In genomic region chr19:17117250-17117789, GRCh38 we compare ENCODE assay signal across 19 cellular contexts. TPM values are rescaled to one million over a fixed set of nuclear protein-coding genes. Genes with fewer than 3 reads are reported as not detected.
DNase-seq lines count a peak whose midpoint lies in the region; ATAC-seq and TF ChIP-seq lines count a peak whose summit lies in the region.
"Had no signal": no experiment of that assay in that cellular context is flagged by ENCODE, and none has a peak within 500 bp of the region (broad histone marks: within the 10 kb centered on the region; RNA-seq: fewer than 3 reads in every experiment).

No MANE protein-coding gene starts in this region.

- peaks cover 24% of the 10 kb centered on the region for H3K36me3 Mint-ChIP-seq in endodermal cell (ENCODE audit: low read depth)
- H3K36me3 Mint-ChIP-seq in neural progenitor cell: peaks cover 11% of the 10 kb centered on the region
- H3K36me3 Mint-ChIP-seq: activated naive CD8-positive, alpha-beta T cell had no signal

- H3K4me1 Mint-ChIP-seq in endodermal cell: peaks cover 16% of the 10 kb centered on the region
- peaks cover 17% of the 10 kb centered on the region for H3K4me1 Mint-ChIP-seq in neural progenitor cell

- H3K4me3 Mint-ChIP-seq in endodermal cell (no peak overlapping the region), neural progenitor cell (no peak overlapping the region)
- H3K4me3 Mint-ChIP-seq: activated CD4-positive, alpha-beta memory T cell treated with anti-CD3 and anti-CD28 coated beads for 36 hours; activated naive CD8-positive, alpha-beta T cell; activated T-cell treated with anti-CD3 and anti-CD28 coated beads, Interleukin-2, amount 50 U/mL, for 72 hours had no signal

- H3K4me3 ChIP-seq in endodermal cell (ENCODE audit: low read length) (no peak overlapping the region), neural progenitor cell (no peak overlapping the region), thymus (ENCODE audit: low read length) (no peak overlapping the region), SK-N-SH (ENCODE audit: low read depth in 2 of 2, low read length in 1 of 2) (no peak overlapping the region)
- H3K4me3 ChIP-seq: Peyer's patch, spleen, upper lobe of left lung had no signal

- CTCF ChIA-PET in SK-N-SH (lab: Yijun Ruan, JAX): interaction anchor here (1.0 kb wide), 1 partner anchor 65 kb away, joined by 3 read pairs; no protein-coding TSS in a partner anchor

- H3K27me3 Mint-ChIP-seq in endodermal cell (ENCODE audit: insufficient read depth): no peaks in the 10 kb centered on the region
- no peaks in the 10 kb centered on the region for H3K27me3 Mint-ChIP-seq in neural progenitor cell (ENCODE audit: insufficient read depth, low read depth)
- H3K27me3 Mint-ChIP-seq: activated CD4-positive, alpha-beta memory T cell treated with anti-CD3 and anti-CD28 coated beads for 36 hours; activated naive CD8-positive, alpha-beta T cell had no signal

- H3K79me2 ChIP-seq in neural progenitor cell (ENCODE audit: low read depth) (no peaks in the 10 kb centered on the region), SK-N-SH (ENCODE audit: insufficient read depth) (peaks cover 92% of the 10 kb centered on the region)

- H4K20me1 ChIP-seq in neural progenitor cell (ENCODE audit: low read depth): peaks cover 34% of the 10 kb centered on the region
- peaks cover 16% of the 10 kb centered on the region; the same call in 1 of the 2 replicates for H4K20me1 ChIP-seq in SK-N-SH (ENCODE audit: insufficient read depth)

- H3K4me2 ChIP-seq in neural progenitor cell: no peak overlapping the region
- H3K4me2 ChIP-seq in SK-N-SH: no peak overlapping the region
- H3K4me2 ChIP-seq: KMS-11 had no signal

- no peaks in the 10 kb centered on the region for H3K9me2 ChIP-seq in SK-N-SH

- DNase-seq in RPMI7951 (ENCODE audit: low read depth) (peak; percentile 23), endodermal cell (no peak), neural progenitor cell (ENCODE audit: low spot score) (no peak), mucosa of gallbladder (ENCODE audit: low spot score) (no peak), SK-N-SH (no peak), DMS79 (lab: John Stamatoyannopoulos, UW) (no peak)
- DNase-seq: activated CD4-positive, alpha-beta memory T cell treated with anti-CD3 and anti-CD28 coated beads for 36 hours; activated T-cell treated with anti-CD3 and anti-CD28 coated beads, Interleukin-2, amount 50 U/mL, for 72 hours; left colon; NCI-H1092 treated with DMSO at 0.1 percent for 48 hours; Peyer's patch; spleen; SW 1271; upper lobe of left lung had no signal

- H3K9me3 Mint-ChIP-seq in endodermal cell (no peaks in the 10 kb centered on the region), neural progenitor cell (no peaks in the 10 kb centered on the region)
- H3K9me3 Mint-ChIP-seq: activated CD4-positive, alpha-beta memory T cell treated with anti-CD3 and anti-CD28 coated beads for 36 hours; activated T-cell treated with anti-CD3 and anti-CD28 coated beads, Interleukin-2, amount 50 U/mL, for 72 hours had no signal

- H3K27ac Mint-ChIP-seq in endodermal cell (peak overlapping the region; percentile 48), neural progenitor cell (peak overlapping the region; percentile 78)
- H3K27ac Mint-ChIP-seq: activated naive CD8-positive, alpha-beta T cell; activated T-cell treated with anti-CD3 and anti-CD28 coated beads, Interleukin-2, amount 50 U/mL, for 72 hours had no signal

- WGBS in endodermal cell (ENCODE audit: insufficient coverage in 1 of 2, insufficient read length in 1 of 2), 2 experiments: 90 to 91% methylated on average over 8 to 12 of the region's 12 CpGs
- WGBS in thymus: 95% methylated on average over 12 of the region's 12 CpGs
- 93% methylated on average over 11 of the region's 12 CpGs for WGBS in SK-N-SH (ENCODE audit: low lambda C conversion rate)

- H3K27me3 ChIP-seq in endodermal cell (ENCODE audit: control insufficient read depth, insufficient read depth, low read length, poor library complexity, severe bottlenecking) (no peaks in the 10 kb centered on the region), neural progenitor cell (no peaks in the 10 kb centered on the region), thymus (ENCODE audit: control insufficient read depth, insufficient read depth) (no peaks in the 10 kb centered on the region), SK-N-SH (ENCODE audit: insufficient read depth) (no peaks in the 10 kb centered on the region)
- H3K27me3 ChIP-seq: Peyer's patch, spleen, upper lobe of left lung had no signal

- TF ChIP-seq EP300 in SK-N-SH (IDR thresholded peaks at IDR 0.05; ENCODE audit: borderline replicate concordance in 1 of 2, low read depth in 1 of 2, low read length in 1 of 2): no peak

- no peak for ATAC-seq in GM19328 (IDR thresholded peaks at IDR 0.05; ENCODE audit: unreplicated experiment)
- ATAC-seq: activated T-cell treated with anti-CD3 and anti-CD28 coated beads, Interleukin-2, amount 50 U/mL, for 72 hours; left colon had no signal

- H2AFZ ChIP-seq in neural progenitor cell (replicated peaks) (no peak overlapping the region), SK-N-SH (ENCODE audit: low read depth) (no peak overlapping the region)

- H3K9me3 ChIP-seq in endodermal cell (ENCODE audit: control insufficient read depth, low read length) (no peaks in the 10 kb centered on the region), neural progenitor cell (ENCODE audit: low read depth) (no peaks in the 10 kb centered on the region), thymus (ENCODE audit: control insufficient read depth) (no peaks in the 10 kb centered on the region), SK-N-SH (no peaks in the 10 kb centered on the region)
- H3K9me3 ChIP-seq: Peyer's patch, spleen, upper lobe of left lung had no signal

- H3K4me1 ChIP-seq in endodermal cell (ENCODE audit: control insufficient read depth, insufficient read depth, low read length): no peaks in the 10 kb centered on the region
- H3K4me1 ChIP-seq in neural progenitor cell: peaks cover 9% of the 10 kb centered on the region
- no peaks in the 10 kb centered on the region for H3K4me1 ChIP-seq in thymus (ENCODE audit: control insufficient read depth, insufficient read depth, low read length)
- peaks cover 0 to 15% of the 10 kb centered on the region in 2 experiments; a peak in 1 of 4 replicates for H3K4me1 ChIP-seq in SK-N-SH (ENCODE audit: control insufficient read depth in 1 of 2, insufficient read depth in 2 of 2, low read depth in 1 of 2, low read length in 1 of 2)

- TF ChIP-seq RAD21 in SK-N-SH (IDR thresholded peaks at IDR 0.05; ENCODE audit: low read length): no peak

- no peak for TF ChIP-seq CTCF in endodermal cell (conservative IDR thresholded peaks at IDR 0.05)
- no peak for TF ChIP-seq CTCF in neural progenitor cell (IDR thresholded peaks at IDR 0.05)
- TF ChIP-seq CTCF in SK-N-SH (IDR thresholded peaks at IDR 0.05): no peak

- H3K9ac ChIP-seq in endodermal cell (ENCODE audit: extremely low read depth, low read length, poor library complexity, severe bottlenecking) (no peak overlapping the region), neural progenitor cell (no peak overlapping the region), SK-N-SH (no peak overlapping the region)
- H3K9ac ChIP-seq: KMS-11 had no signal

- H3K27ac ChIP-seq in endodermal cell (ENCODE audit: low read depth, low read length) (no peak overlapping the region), neural progenitor cell (no peak overlapping the region), thymus (ENCODE audit: low read depth) (peak overlapping the region; percentile 68), SK-N-SH (ENCODE audit: low read depth in 2 of 2, low read length in 1 of 2) (no peak overlapping the region)
- H3K27ac ChIP-seq: KMS-11, VCaP had no signal

- H3K36me3 ChIP-seq in endodermal cell (ENCODE audit: control insufficient read depth, insufficient read depth, low read length) (peaks cover 6% of the 10 kb centered on the region), neural progenitor cell (no peaks in the 10 kb centered on the region), thymus (ENCODE audit: control insufficient read depth, insufficient read depth) (peaks cover 30% of the 10 kb centered on the region), SK-N-SH (replicated peaks in 1 of 2; ENCODE audit: control insufficient read depth in 1 of 2, insufficient read depth in 2 of 2, low read length in 1 of 2) (peaks cover 3 to 11% of the 10 kb centered on the region in 2 experiments)

- POLR2A ChIA-PET in SK-N-SH (lab: Yijun Ruan, JAX): no interaction called here

- peaks cover 6% of the 10 kb centered on the region for H3F3A ChIP-seq in neural progenitor cell (ENCODE audit: low read depth)
- H3F3A ChIP-seq in SK-N-SH (replicated peaks; ENCODE audit: insufficient read depth): no peaks in the 10 kb centered on the region

TF ChIP-seq in SK-N-SH, 30 proteins besides CTCF, POLR2A, EP300 and RAD21 (continues in another document):
- TF ChIP-seq RFX5 (IDR thresholded peaks at IDR 0.05; ENCODE audit: low read length) (no peak), EZH2phosphoT487 (IDR thresholded peaks at IDR 0.05; ENCODE audit: borderline replicate concordance, low read depth) (no peak), GATA2 (CRISPR knock-in tag; IDR thresholded peaks at IDR 0.05) (no peak), JUND (IDR thresholded peaks at IDR 0.05) (no peak), RCOR1 (IDR thresholded peaks at IDR 0.05; ENCODE audit: low read length) (no peak)

RNA-seq across cellular contexts. Expression of gene MYO9B, which starts 41.7 kb away (rescaled TPM):
- 31.6 and 36.9 TPM in 2 replicates for total RNA-seq in RPMI7951 (2014; rRNA removed; shearing (Covaris generic))
- 10 to 100 TPM; 79.4 to 96.8 TPM for total RNA-seq in endodermal cell
- 92.6 TPM for polyA plus RNA-seq in endodermal cell (2013, experiment 1 of 2)
- 90.7 TPM for polyA plus RNA-seq in endodermal cell (2013, experiment 2 of 2)
- total RNA-seq in neural progenitor cell (ENCODE audit: low replicate concordance): 38.5 and 42.2 TPM in 2 replicates
- polyA plus RNA-seq in thymus: 103 TPM
- 75.0 TPM for total RNA-seq in mucosa of gallbladder
- 28.4 and 37.6 TPM in 2 replicates for polyA plus RNA-seq in SK-N-SH (2012; rRNA removed)
- polyA plus RNA-seq in SK-N-SH (2012; cell fraction: cytosol; rRNA removed): 15.1 and 22.1 TPM in 2 replicates
- polyA plus RNA-seq in SK-N-SH (2012; cell fraction: nucleus; rRNA removed): 120 and 128 TPM in 2 replicates

RNA-seq across cellular contexts. Expression of gene HAUS8, which starts 42.1 kb away (rescaled TPM):
- total RNA-seq in RPMI7951 (2014; rRNA removed; shearing (Covaris generic)): 13.8 and 15.9 TPM in 2 replicates
- 10 to 100 TPM; 19.4 to 19.9 TPM for total RNA-seq in endodermal cell
- polyA plus RNA-seq in endodermal cell (2013, experiment 1 of 2): 26.3 TPM
- polyA plus RNA-seq in endodermal cell (2013, experiment 2 of 2): 17.7 TPM
- total RNA-seq in neural progenitor cell (ENCODE audit: low replicate concordance): 15.6 and 16.3 TPM in 2 replicates
- 19.5 TPM for polyA plus RNA-seq in thymus
- 10.8 TPM for total RNA-seq in mucosa of gallbladder
- polyA plus RNA-seq in SK-N-SH (2012; rRNA removed): 7.4 and 9.6 TPM in 2 replicates
- polyA plus RNA-seq in SK-N-SH (2012; cell fraction: cytosol; rRNA removed): 7.0 and 8.5 TPM in 2 replicates
- 12.9 and 16.9 TPM in 2 replicates for polyA plus RNA-seq in SK-N-SH (2012; cell fraction: nucleus; rRNA removed)
